Comparison of ENCODE assay signal across 8 cellular contexts in the genomic region with DNA sequence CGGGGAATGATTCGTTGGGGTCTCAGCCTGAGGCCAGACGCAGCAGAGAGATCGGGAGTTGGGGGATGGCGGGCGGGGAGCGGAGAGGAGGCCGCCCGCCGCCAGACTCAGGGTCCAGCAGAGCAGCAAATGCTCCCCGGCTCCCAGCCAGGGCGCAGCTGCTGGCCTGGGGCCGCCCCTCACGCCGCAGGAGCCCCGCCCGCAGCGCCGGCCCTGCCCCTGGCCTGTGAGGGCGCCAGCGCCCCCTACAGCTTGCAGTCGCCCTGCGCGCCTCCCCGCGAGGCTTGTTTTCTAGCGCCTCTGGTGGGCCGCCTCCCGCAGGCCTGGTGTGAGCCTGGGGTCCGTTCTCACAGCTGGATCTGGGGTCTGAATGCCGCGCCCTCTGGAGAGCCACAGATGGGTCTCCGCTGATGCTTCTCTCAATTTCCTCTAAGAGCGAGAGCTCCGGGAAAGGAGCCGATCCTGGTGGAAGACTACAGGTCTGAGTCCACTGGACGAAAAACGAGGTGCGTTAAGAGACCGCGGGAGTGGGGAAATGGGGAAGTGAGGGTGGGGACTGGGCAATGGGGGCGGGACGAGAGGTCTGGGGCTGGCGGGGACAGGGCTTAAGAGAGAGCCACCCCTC. TPM values are rescaled to one million over a fixed set of nuclear protein-coding genes. Genes with fewer than 3 reads are reported as not detected.
DNase-seq lines count a peak whose midpoint lies in the region; ATAC-seq, FAIRE-seq and TF ChIP-seq lines count a peak whose summit lies in the region.

No MANE protein-coding gene starts in this region.

- peak; percentile 95 for TF ChIP-seq CTCF in LNCaP clone FGC (IDR thresholded peaks at IDR 0.05; ENCODE audit: control insufficient read depth, extremely low read depth, insufficient read depth)
- TF ChIP-seq CTCF in foreskin keratinocyte (conservative IDR thresholded peaks at IDR 0.05), result peak; percentile 99

- peak; percentile 93 for FAIRE-seq in H54 (lab: Jason Lieb, UNC)

- peak; percentile 94 for DNase-seq in GDM1 (lab: John Stamatoyannopoulos, UW)
- DNase-seq in H54 (ENCODE audit: insufficient read length, low spot score), result peak; percentile 78
- DNase-seq in LNCaP clone FGC (ENCODE audit: low read depth), result no peak
- peak; percentile 87 to 92 for DNase-seq in SHP77 (lab: John Stamatoyannopoulos, UW)
- peak; percentile 93 for DNase-seq in activated gamma-delta T cell treated with Interleukin-2 at 50 U/mL for 16 hours
- peak; percentile 63 to 80 for DNase-seq in foreskin keratinocyte
- peak; percentile 89 for DNase-seq in stromal cell of bone marrow (ENCODE audit: low read depth)

- peak overlapping the region; percentile 57 for H3K27ac ChIP-seq in foreskin keratinocyte

- ATAC-seq in foreskin keratinocyte, result peak; percentile 96

- no peaks in the 10 kb centered on the region for H3K4me1 ChIP-seq in foreskin keratinocyte
- no peaks in the 10 kb centered on the region for H3K4me1 ChIP-seq in neuron (ENCODE audit: insufficient read depth, low read length)

- H3K9me3 ChIP-seq in neuron (ENCODE audit: low read length), result no peaks in the 10 kb centered on the region

- H3K36me3 ChIP-seq in neuron (ENCODE audit: insufficient read depth, low read length), result no peaks in the 10 kb centered on the region

- peak; percentile 89 for TF ChIP-seq POLR2A in H54 (IDR thresholded peaks at IDR 0.05; ENCODE audit: low read depth, low read length)

- H3K27me3 ChIP-seq in foreskin keratinocyte (no peaks in the 10 kb centered on the region), neuron (ENCODE audit: insufficient read depth, low read length) (no peaks in the 10 kb centered on the region)

- H3K4me3 ChIP-seq in LNCaP clone FGC (ENCODE audit: low read depth, low read length) (peak overlapping the region; percentile 58), neuron (ENCODE audit: low read length) (peak overlapping the region; percentile 53)

- peak overlapping the region; percentile 86 for H2AFZ ChIP-seq in neuron (ENCODE audit: low read depth, low read length)

RNA-seq across cellular contexts. Expression of a gene that starts 29.9 kb away (rescaled TPM):
- 6.6 and 8.6 TPM in 2 replicates for total RNA-seq in foreskin keratinocyte
- 2.9 and 3.0 TPM in 2 replicates for polyA plus RNA-seq in foreskin keratinocyte
